ENCODE assay signal across 24 cellular contexts in genomic region chr13:44694842-44695241, GRCh38.
"Had no signal": no experiment of that assay in that cellular context is flagged by ENCODE, and none has a peak within 500 bp of the region (broad histone marks: within the 10 kb centered on the region; RNA-seq: fewer than 3 reads in every experiment).

No MANE protein-coding gene starts in this region.

- H3K27ac ChIP-seq: hepatocyte, lower lobe of right lung, pancreas, prostate gland, skin epidermis, suprapubic skin, thoracic aorta, upper lobe of right lung had no signal

- H3K27me3 ChIP-seq: hepatocyte, pancreas, suprapubic skin, tibial artery, upper lobe of right lung had no signal

- H3K4me3 ChIP-seq: hepatocyte, lower lobe of right lung, pancreas, prostate gland, skin epidermis, suprapubic skin, thoracic aorta, tibial artery, upper lobe of right lung had no signal

- DNase-seq: head of caudate nucleus; islet precursor cell; lower lobe of right lung; mammary epithelial cell; mesenchymal stem cell; naive thymus-derived CD8-positive, alpha-beta T cell; nucleus accumbens; pancreas; posterior cingulate gyrus; stimulated activated CD4-positive, alpha-beta T cell treated with anti-CD3 and anti-CD28 coated beads, Interleukin-12 subunit alpha, Interleukin-12 subunit beta, amount 100 ng/mL, for 4 hours; stimulated activated CD4-positive, alpha-beta T cell treated with anti-CD3 and anti-CD28 coated beads, Interleukin-15, amount 100 ng/mL, for 24 hours; stimulated activated CD4-positive, alpha-beta T cell treated with anti-CD3 and anti-CD28 coated beads, Interleukin-2, amount 100 ng/mL, for 24 hours; stimulated activated CD4-positive, alpha-beta T cell treated with anti-CD3 and anti-CD28 coated beads, Interleukin-4, amount 100 ng/mL, for 1 hour; stimulated activated naive B cell treated with anti-CD40 and anti-IgM and Interleukin-4, amounts not matched to agents 10 μg/mL and 1 μg/mL and 100 μg/mL, for 72 hours; stimulated activated naive CD8-positive, alpha-beta T cell treated with anti-CD3 and anti-CD28 coated beads, Interleukin-15, Interleukin-2, amounts not matched to agents 100 U/mL and 50 U/mL, for 24 hours; tibial artery; trophoblast cell; upper lobe of right lung had no signal

- H3K36me3 ChIP-seq: lower lobe of right lung, pancreas, prostate gland, suprapubic skin, thoracic aorta, tibial artery, upper lobe of right lung had no signal

- ATAC-seq: lower lobe of right lung; naive thymus-derived CD8-positive, alpha-beta T cell; pancreas; sciatic nerve; stimulated activated naive B cell treated with anti-CD40 and anti-IgM and Interleukin-4, amounts not matched to agents 10 μg/mL and 1 μg/mL and 100 μg/mL, for 72 hours; stimulated activated naive CD8-positive, alpha-beta T cell treated with anti-CD3 and anti-CD28 coated beads, Interleukin-15, Interleukin-2, amounts not matched to agents 100 U/mL and 50 U/mL, for 24 hours; upper lobe of right lung had no signal

- H3K9me3 ChIP-seq: lower lobe of right lung, pancreas, prostate gland, suprapubic skin, thoracic aorta, tibial artery, upper lobe of right lung had no signal

- H3K4me1 ChIP-seq: lower lobe of right lung, pancreas, prostate gland, suprapubic skin, upper lobe of right lung had no signal
